8 cellular contexts compared by ENCODE assay signal in genomic region chr17:40108818-40109470, GRCh38. TPM values are rescaled to one million over a fixed set of nuclear protein-coding genes. Genes with fewer than 3 reads are reported as not detected.
DNase-seq lines count a peak whose midpoint lies in the region; ATAC-seq, FAIRE-seq and TF ChIP-seq lines count a peak whose summit lies in the region.
"Not testable (repeated sequence)": the region's sequence is repeated elsewhere in the genome, so short reads cannot be mapped to it uniquely, and the experiment has no call there.

No MANE protein-coding gene starts in this region.

- intact Hi-C loops in HCT116 (cut with micrococcal nuclease); activated CD8-positive, alpha-beta T cell treated with anti-CD3 and anti-CD28 coated beads for 36 hours (cut with micrococcal nuclease); heart left ventricle (cut with DNase I); pancreas (cut with DNase I); stomach (cut with DNase I; ENCODE audit: low total_unique reads): not testable (repeated sequence)
- intact Hi-C loops in aorta (cut with DNase I) = loop anchor here in 1 of 2 donors (10.0 kb wide), 1 partner anchor 176 kb away; the partner anchor contains the start of gene CDC6

- BruUV-seq in HCT116 (replicated peaks; lab: Mats Ljungman, UMichigan) = not testable (repeated sequence)

- H3K4me2 ChIP-seq in HCT116 (ENCODE audit: low read length) = peak overlapping the region; percentile 60

- not testable (repeated sequence) for H3K27me3 ChIP-seq in HCT116 (ENCODE audit: insufficient read depth, low read length); heart left ventricle; pancreas; stomach; aorta (ENCODE audit: control insufficient read depth in 1 of 2, insufficient read depth in 2 of 2, low read length in 1 of 2)

- CTCF ChIA-PET in HCT116 (lab: Charles Lee) = interaction anchor here (6.3 kb wide), 1 partner anchor 9 kb away, joined by 69 read pairs; the partner anchor contains the start of gene NR1D1
- CTCF ChIA-PET in activated CD8-positive, alpha-beta T cell treated with anti-CD3 and anti-CD28 coated beads for 36 hours (lab: Charles Lee) = interaction anchor here (0.8 to 6.7 kb wide), 7 partner anchors 9 to 81 kb away, joined by 3 to 136 read pairs (median 5); partner anchors contain the start of genes MSL1 and NR1D1

- H3K9ac ChIP-seq in HCT116 (ENCODE audit: low read length) = peak overlapping the region; percentile 51; the same call in 1 of the 2 replicates

- RAD21 ChIA-PET in HCT116 (lab: Charles Lee; ENCODE audit: low non-redundant PET in 1 of 2, low total read pairs in 2 of 2, uncharacterized antibody in 2 of 2, unreplicated experiment in 2 of 2) = interaction anchor here (0.7 to 0.8 kb wide), 2 partner anchors 9 to 95 kb away, joined by 4 to 8 read pairs; partner anchors contain the start of gene NR1D1 (in 1 of the 2)

- H4K20me1 ChIP-seq in HCT116 (ENCODE audit: insufficient read depth) = not testable (repeated sequence)

- ATAC-seq in HCT116; activated CD8-positive, alpha-beta T cell treated with anti-CD3 and anti-CD28 coated beads for 36 hours; heart left ventricle; memory B cell (ENCODE audit: low read depth); pancreas; aorta (ENCODE audit: low FRiP score): not testable (repeated sequence)

- H3K79me2 ChIP-seq in HCT116 (ENCODE audit: insufficient read depth, low read length) = not testable (repeated sequence)

- H2AFZ ChIP-seq in HCT116 (ENCODE audit: low read depth, low read length, poor library complexity, severe bottlenecking) = not testable (repeated sequence)

- not testable (repeated sequence) for H3K9me3 ChIP-seq in HCT116 (ENCODE audit: control insufficient read depth in 1 of 2, insufficient read depth in 1 of 2, low read depth in 1 of 2, low read length in 2 of 2); heart left ventricle; pancreas; stomach; aorta (ENCODE audit: control insufficient read depth, low read length)

- H3K9me3 Mint-ChIP-seq in activated CD8-positive, alpha-beta T cell treated with anti-CD3 and anti-CD28 coated beads for 36 hours; memory B cell: not testable (repeated sequence)

- H3K27me3 Mint-ChIP-seq in activated CD8-positive, alpha-beta T cell treated with anti-CD3 and anti-CD28 coated beads for 36 hours; memory B cell: not testable (repeated sequence)

- peaks cover 63 to 89% of the 10 kb centered on the region in 2 experiments for H3K4me1 ChIP-seq in HCT116 (ENCODE audit: control insufficient read depth in 1 of 2, insufficient read depth in 2 of 2, low read length in 2 of 2)
- peaks cover 37 to 98% (median 90%) of the 10 kb centered on the region in 12 donors for H3K4me1 ChIP-seq in heart left ventricle
- H3K4me1 ChIP-seq in pancreas = peaks cover 50 to 56% (median 51%) of the 10 kb centered on the region in 3 donors
- H3K4me1 ChIP-seq in stomach = peaks cover 91 to 100% (median 97%) of the 10 kb centered on the region in 4 donors
- H3K4me1 ChIP-seq in aorta (ENCODE audit: control insufficient read depth in 1 of 2, insufficient read depth in 2 of 2, low read length in 2 of 2) = not testable (repeated sequence)

- H3K36me3 ChIP-seq in HCT116 (ENCODE audit: control insufficient read depth in 1 of 2, insufficient read depth in 2 of 2, low read length in 2 of 2); heart left ventricle; pancreas; stomach; aorta (ENCODE audit: control insufficient read depth in 1 of 2, insufficient read depth in 2 of 2, low read length in 1 of 2): not testable (repeated sequence)

- not testable (repeated sequence) for DNase-seq in HCT116 (ENCODE audit: low read depth, low spot score); activated CD8-positive, alpha-beta T cell treated with anti-CD3 and anti-CD28 coated beads for 36 hours; memory B cell (ENCODE audit: low spot score in 2 of 2); stomach
- DNase-seq in heart left ventricle = peak in 1 of 5 donors; percentile 11
- DNase-seq in pancreas = peak in 1 of 6 donors; percentile 18
- DNase-seq in aorta = peak in 1 of 2 donors; percentile 37

- not testable (repeated sequence) for TF ChIP-seq POLR2A in HCT116 (IDR thresholded peaks at IDR 0.05; ENCODE audit: borderline replicate concordance, extremely low read depth, insufficient read depth, insufficient read length); heart left ventricle (IDR thresholded peaks at IDR 0.05); stomach (IDR thresholded peaks at IDR 0.05)

- H3K27ac Mint-ChIP-seq in activated CD8-positive, alpha-beta T cell treated with anti-CD3 and anti-CD28 coated beads for 36 hours = peak overlapping the region; percentile 89
- peak overlapping the region; percentile 94 for H3K27ac Mint-ChIP-seq in memory B cell

- H3K4me3 Mint-ChIP-seq in activated CD8-positive, alpha-beta T cell treated with anti-CD3 and anti-CD28 coated beads for 36 hours; memory B cell: not testable (repeated sequence)

- TF ChIP-seq CTCF in HCT116 (IDR thresholded peaks at IDR 0.05 in 2 of 3, conservative IDR thresholded peaks at IDR 0.05 in 1 of 3; ENCODE audit: borderline replicate concordance in 1 of 3, insufficient read depth in 1 of 3, low read depth in 2 of 3, low read length in 2 of 3); activated CD8-positive, alpha-beta T cell treated with anti-CD3 and anti-CD28 coated beads for 36 hours (IDR thresholded peaks at IDR 0.05); heart left ventricle (IDR thresholded peaks at IDR 0.05); pancreas (IDR thresholded peaks at IDR 0.05); stomach (IDR thresholded peaks at IDR 0.05): not testable (repeated sequence)

- WGBS in heart left ventricle, 4 donors = 79 to 85% (median 82%) methylated on average over 11 of the region's 11 CpGs
- 68 to 74% methylated on average over 11 of the region's 11 CpGs for WGBS in pancreas, 2 donors
- WGBS in stomach, 5 donors = 77 to 86% (median 83%) methylated on average over 11 of the region's 11 CpGs
- 85 to 86% methylated on average over 11 of the region's 11 CpGs for WGBS in aorta, 2 donors

- peak overlapping the region; percentile 8; the same call in 1 of the 2 replicates for H3K27ac ChIP-seq in HCT116 (ENCODE audit: low read depth, low read length)
- peak overlapping the region; percentile 100 for H3K27ac ChIP-seq in cingulate gyrus (ENCODE audit: low read depth, low read length)
- peak overlapping the region; percentile 46 to 100 (median 95) for H3K27ac ChIP-seq in heart left ventricle
- H3K27ac ChIP-seq in pancreas = peak overlapping the region; percentile 72 to 93 (median 81)
- H3K27ac ChIP-seq in stomach = peak overlapping the region; percentile 62 to 98 (median 97)
- H3K27ac ChIP-seq in aorta (ENCODE audit: low read depth in 1 of 2, low read length in 2 of 2) = peak overlapping the region; percentile 52 to 81

- FAIRE-seq in pancreas (lab: Jason Lieb, UNC) = not testable (repeated sequence)

- not testable (repeated sequence) for H3K9me2 ChIP-seq in HCT116 (ENCODE audit: insufficient read depth)

- H3K36me3 Mint-ChIP-seq in activated CD8-positive, alpha-beta T cell treated with anti-CD3 and anti-CD28 coated beads for 36 hours (ENCODE audit: low read depth); memory B cell: not testable (repeated sequence)

- not testable (repeated sequence) for TF ChIP-seq EP300 in stomach (IDR thresholded peaks at IDR 0.05)

- H3K4me3 ChIP-seq in HCT116 (replicated peaks in 1 of 2; ENCODE audit: low read depth in 1 of 2, low read length in 2 of 2); pancreas; stomach; aorta (ENCODE audit: low read length in 2 of 2): not testable (repeated sequence)
- peak overlapping the region in 2 of 12 donors; percentile 32 to 35 for H3K4me3 ChIP-seq in heart left ventricle

- POLR2A ChIA-PET in HCT116 (lab: Charles Lee) = interaction anchor here (0.7 to 8.1 kb wide), 2 partner anchors 9 to 55 kb away, joined by 3 to 160 read pairs; partner anchors contain the start of gene NR1D1
- POLR2A ChIA-PET in activated CD8-positive, alpha-beta T cell treated with anti-CD3 and anti-CD28 coated beads for 36 hours (lab: Charles Lee) = interaction anchor here (0.6 to 6.7 kb wide), 4 partner anchors 10 to 40 kb away, joined by 3 to 93 read pairs (median 4); partner anchors contain the start of genes CASC3 and NR1D1

- peaks cover 90% of the 10 kb centered on the region for H3K4me1 Mint-ChIP-seq in activated CD8-positive, alpha-beta T cell treated with anti-CD3 and anti-CD28 coated beads for 36 hours (ENCODE audit: low read depth)
- H3K4me1 Mint-ChIP-seq in memory B cell = peaks cover 51% of the 10 kb centered on the region

- TF ChIP-seq RAD21 in HCT116 (IDR thresholded peaks at IDR 0.05; ENCODE audit: low read depth) = not testable (repeated sequence)

RNA-seq across cellular contexts. Expression of gene NR1D1, which starts 8.6 kb away (rescaled TPM):
- total RNA-seq in HCT116 (2021; ENCODE audit: unreplicated experiment) (63.7 TPM), heart left ventricle (10 to 100 TPM in 6 of 9 donors, 1 to 10 TPM in 3; 5.8 to 36.1 (median 21.8) TPM), pancreas (10 to 100 TPM in 4 of 6 donors, 1 to 10 TPM in 2; 4.8 to 16.6 (median 11.2) TPM), stomach (10 to 100 TPM in 2 of 5 donors, 1 to 10 TPM in 3; 2.8 to 14.9 (median 9.0) TPM), aorta (10 to 100 TPM; 18.4 to 53.6 TPM)
- polyA plus RNA-seq in HCT116 (2012) = 104 and 122 TPM in 2 replicates
- total RNA-seq in activated CD8-positive, alpha-beta T cell treated with anti-CD3 and anti-CD28 coated beads for 36 hours = 1 to 10 TPM; 6.0 to 6.5 TPM
- polyA plus RNA-seq in heart left ventricle (10 to 100 TPM in 1 of 2 donors, 1 to 10 TPM in 1; 6.1 to 20.2 TPM), pancreas (10 to 100 TPM; 11.0 to 17.5 TPM), stomach (10 to 100 TPM in 1 of 3 donors, 1 to 10 TPM in 2; 5.5 to 20.5 (median 9.6) TPM), aorta (10 to 100 TPM in 1 of 2 donors, 1 to 10 TPM in 1; 8.6 to 28.5 TPM)

RNA-seq across cellular contexts. Expression of gene MSL1, which starts 12.8 kb away (rescaled TPM):
- 67.2 TPM for total RNA-seq in HCT116 (2021; ENCODE audit: unreplicated experiment)
- polyA plus RNA-seq in HCT116 (2012) = 26.8 and 36.5 TPM in 2 replicates
- 10 to 100 TPM; 69.0 to 70.1 TPM for total RNA-seq in activated CD8-positive, alpha-beta T cell treated with anti-CD3 and anti-CD28 coated beads for 36 hours
- total RNA-seq in heart left ventricle = 10 to 100 TPM; 32.0 to 54.1 (median 45.1) TPM
- polyA plus RNA-seq in heart left ventricle = 10 to 100 TPM; 32.2 to 54.7 TPM
- 10 to 100 TPM; 21.0 to 44.6 (median 29.2) TPM for total RNA-seq in pancreas
- polyA plus RNA-seq in pancreas = 100 to 1,000 TPM in 1 of 2 donors, 10 to 100 TPM in 1; 71.0 to 105 TPM
- total RNA-seq in stomach = 100 to 1,000 TPM in 2 of 5 donors, 10 to 100 TPM in 3; 47.1 to 322 (median 90.1) TPM
- 10 to 100 TPM; 29.3 to 63.8 (median 32.7) TPM for polyA plus RNA-seq in stomach
- total RNA-seq in aorta = 100 to 1,000 TPM in 1 of 2 donors, 10 to 100 TPM in 1; 81.0 to 100 TPM
- polyA plus RNA-seq in aorta = 100 to 1,000 TPM in 1 of 2 donors, 10 to 100 TPM in 1; 21.2 to 171 TPM

RNA-seq across cellular contexts. Expression of gene CASC3, which starts 31.4 kb away (rescaled TPM):
- 73.1 TPM for total RNA-seq in HCT116 (2021; ENCODE audit: unreplicated experiment)
- polyA plus RNA-seq in HCT116 (2012) = 35.5 and 37.0 TPM in 2 replicates
- 10 to 100 TPM; 75.1 to 75.6 TPM for total RNA-seq in activated CD8-positive, alpha-beta T cell treated with anti-CD3 and anti-CD28 coated beads for 36 hours
- total RNA-seq in heart left ventricle = 10 to 100 TPM; 26.5 to 54.3 (median 42.2) TPM
- 10 to 100 TPM; 27.9 to 33.4 TPM for polyA plus RNA-seq in heart left ventricle
- total RNA-seq in pancreas = 10 to 100 TPM; 31.3 to 46.2 (median 40.8) TPM
- 10 to 100 TPM; 35.2 to 42.3 TPM for polyA plus RNA-seq in pancreas
- 100 to 1,000 TPM in 2 of 5 donors, 10 to 100 TPM in 3; 41.9 to 198 (median 85.5) TPM for total RNA-seq in stomach
- polyA plus RNA-seq in stomach = 10 to 100 TPM; 27.6 to 42.2 (median 37.0) TPM
- total RNA-seq in aorta = 100 to 1,000 TPM; 115 to 116 TPM
- 10 to 100 TPM; 68.3 to 94.7 TPM for polyA plus RNA-seq in aorta

RNA-seq across cellular contexts. Expression of gene THRA, which starts 46.2 kb away (rescaled TPM):
- 23.3 TPM for total RNA-seq in HCT116 (2021; ENCODE audit: unreplicated experiment)
- polyA plus RNA-seq in HCT116 (2012) = 20.3 and 21.1 TPM in 2 replicates
- 10 to 100 TPM; 11.1 to 13.8 TPM for total RNA-seq in activated CD8-positive, alpha-beta T cell treated with anti-CD3 and anti-CD28 coated beads for 36 hours
- 100 to 1,000 TPM in 1 of 9 donors, 10 to 100 TPM in 8; 63.2 to 105 (median 73.2) TPM for total RNA-seq in heart left ventricle
- 10 to 100 TPM; 50.6 to 56.2 TPM for polyA plus RNA-seq in heart left ventricle
- 10 to 100 TPM; 13.8 to 28.1 (median 20.6) TPM for total RNA-seq in pancreas
- polyA plus RNA-seq in pancreas = 10 to 100 TPM; 22.4 to 35.7 TPM
- total RNA-seq in stomach = 10 to 100 TPM; 21.1 to 52.2 (median 38.4) TPM
- 10 to 100 TPM; 21.4 to 37.0 (median 26.4) TPM for polyA plus RNA-seq in stomach
- total RNA-seq in aorta = 10 to 100 TPM; 53.7 to 62.3 TPM
- 10 to 100 TPM; 38.9 to 52.1 TPM for polyA plus RNA-seq in aorta

RNA-seq across cellular contexts. Expression of gene MED24, which starts 54.7 kb away (rescaled TPM):
- total RNA-seq in HCT116 (2021; ENCODE audit: unreplicated experiment) = 92.1 TPM
- 68.9 and 90.5 TPM in 2 replicates for polyA plus RNA-seq in HCT116 (2012)
- total RNA-seq in activated CD8-positive, alpha-beta T cell treated with anti-CD3 and anti-CD28 coated beads for 36 hours = 10 to 100 TPM; 90.2 to 96.4 TPM
- total RNA-seq in heart left ventricle = 10 to 100 TPM; 51.1 to 75.4 (median 58.3) TPM
- polyA plus RNA-seq in heart left ventricle = 10 to 100 TPM; 52.7 to 61.8 TPM
- 10 to 100 TPM; 22.1 to 43.7 (median 29.1) TPM for total RNA-seq in pancreas
- polyA plus RNA-seq in pancreas = 10 to 100 TPM; 58.5 to 60.1 TPM
- 100 to 1,000 TPM in 2 of 5 donors, 10 to 100 TPM in 3; 55.4 to 336 (median 91.6) TPM for total RNA-seq in stomach
- 10 to 100 TPM; 24.1 to 49.5 (median 32.7) TPM for polyA plus RNA-seq in stomach
- 10 to 100 TPM; 60.8 to 70.9 TPM for total RNA-seq in aorta
- 10 to 100 TPM; 20.7 to 66.5 TPM for polyA plus RNA-seq in aorta

Comparison
In these comparisons a context has a peak if more than half of its experiments do, and no peak if none do; other contexts are left out.
1. H3K27ac ChIP-seq: peak in every context shown above with its lines; median percentile 100 in cingulate gyrus; 97 in stomach; 95 in heart left ventricle; 81 in pancreas; 66 in aorta; 8 in HCT116.